ENCODE assay signal across 20 cellular contexts in the genomic region with DNA sequence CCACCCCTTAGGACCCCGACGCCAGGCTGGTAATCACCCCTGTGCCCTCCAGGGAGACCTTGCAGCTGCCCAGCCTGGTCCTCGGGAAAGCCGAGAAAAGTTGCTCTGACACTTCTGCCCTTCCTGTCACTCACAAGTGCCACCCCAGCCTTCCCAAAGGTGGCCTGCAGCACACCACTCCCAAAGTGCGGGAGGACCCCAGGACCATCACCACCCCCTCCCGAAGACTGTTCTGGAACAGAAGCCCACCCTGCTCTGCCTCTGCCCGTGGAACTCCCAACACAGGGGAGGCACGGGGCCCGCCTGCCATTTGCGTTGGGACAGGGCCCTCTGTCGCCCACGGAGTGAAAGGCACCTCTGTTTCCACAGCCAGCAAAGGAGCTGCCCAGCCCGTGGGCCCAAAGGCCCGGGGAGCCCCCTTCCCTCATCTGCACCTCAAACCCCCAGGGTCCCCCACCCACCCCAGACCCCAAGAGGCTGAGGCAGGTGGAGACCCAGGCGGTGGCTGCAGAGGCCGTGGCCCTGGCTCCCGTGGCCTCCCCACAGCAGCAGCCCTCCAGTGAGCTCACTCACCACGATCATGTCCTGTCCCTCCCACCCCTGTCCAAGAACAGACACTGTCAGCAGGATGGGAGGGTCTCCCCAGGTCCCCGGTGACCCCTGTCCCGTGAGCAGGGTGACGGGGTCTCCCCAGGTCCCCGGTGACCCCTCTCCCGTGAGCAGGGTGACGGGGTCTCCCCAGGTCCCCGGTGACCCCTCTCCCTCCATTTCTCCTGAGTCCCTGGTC. TPM values are rescaled to one million over a fixed set of nuclear protein-coding genes. Genes with fewer than 3 reads are reported as not detected.
DNase-seq lines count a peak whose midpoint lies in the region; ATAC-seq, FAIRE-seq and TF ChIP-seq lines count a peak whose summit lies in the region.
"Had no signal": no experiment of that assay in that cellular context is flagged by ENCODE, and none has a peak within 500 bp of the region (broad histone marks: within the 10 kb centered on the region; RNA-seq: fewer than 3 reads in every experiment).

No MANE protein-coding gene starts in this region.

- no peak overlapping the region for H3K4me2 ChIP-seq in HepG2 (ENCODE audit: low read depth, low read length)
- H3K4me2 ChIP-seq: GM23338, KMS-11 had no signal

- peak; percentile 46 for ATAC-seq in stimulated activated naive CD8-positive, alpha-beta T cell treated with anti-CD3 and anti-CD28 coated beads, Interleukin-15, amount 100 ng/mL, for 72 hours
- no peak for ATAC-seq in stimulated activated naive CD8-positive, alpha-beta T cell treated with anti-CD3 and anti-CD28 coated beads, Interleukin-15, Interleukin-2, amounts not matched to agents 100 U/mL and 50 U/mL, for 24 hours
- ATAC-seq in HepG2, result no peak
- ATAC-seq in stimulated activated memory B cell treated with anti-CD40 and anti-IgM and Interleukin-4, amounts not matched to agents 10 μg/mL and 1 μg/mL and 100 μg/mL, for 72 hours, result peak; percentile 42
- no peak for ATAC-seq in activated CD4-positive, CD25-positive, alpha-beta regulatory T cell treated with anti-CD3 and anti-CD28 coated beads, Interleukin-2, amount 50 U/mL, for 24 hours
- no peak for ATAC-seq in HG02588 (IDR thresholded peaks at IDR 0.05; ENCODE audit: unreplicated experiment)
- ATAC-seq: CD8-positive, alpha-beta T cell; GM23338 had no signal

- H3K27ac Mint-ChIP-seq in stimulated activated naive CD8-positive, alpha-beta T cell treated with anti-CD3 and anti-CD28 coated beads, Interleukin-15, amount 100 ng/mL, for 72 hours, result no peak overlapping the region
- no peak overlapping the region for H3K27ac Mint-ChIP-seq in stimulated activated memory B cell treated with anti-CD40 and anti-IgM and Interleukin-4, amounts not matched to agents 10 μg/mL and 1 μg/mL and 100 μg/mL, for 72 hours
- H3K27ac Mint-ChIP-seq: B cell; CD8-positive, alpha-beta T cell; GM23338 had no signal

- no peak overlapping the region for H3K4me3 ChIP-seq in HepG2 (replicated peaks in 1 of 3; ENCODE audit: insufficient read depth in 1 of 3, low read depth in 2 of 3, low read length in 3 of 3)
- H3K4me3 ChIP-seq: GM23338 had no signal

- no TSS peak for BruUV-seq in HepG2 (replicated peaks; lab: Mats Ljungman, UMichigan)

- H4K20me1 ChIP-seq in HepG2 (ENCODE audit: insufficient read depth, low read length), result no peaks in the 10 kb centered on the region

- FAIRE-seq in HepG2 (lab: Jason Lieb, UNC) (no peak), frontal cortex (lab: Jason Lieb, UNC) (no peak)
- FAIRE-seq: D721Med, G401.6, RCC 7860 had no signal

- no peaks in the 10 kb centered on the region for H3K4me1 Mint-ChIP-seq in stimulated activated naive CD8-positive, alpha-beta T cell treated with anti-CD3 and anti-CD28 coated beads, Interleukin-15, amount 100 ng/mL, for 72 hours
- H3K4me1 Mint-ChIP-seq in stimulated activated memory B cell treated with anti-CD40 and anti-IgM and Interleukin-4, amounts not matched to agents 10 μg/mL and 1 μg/mL and 100 μg/mL, for 72 hours, result no peaks in the 10 kb centered on the region
- H3K4me1 Mint-ChIP-seq: B cell, GM23338 had no signal

- no peak for TF ChIP-seq RAD21 in HepG2 (CRISPR knock-in tag; IDR thresholded peaks at IDR 0.05)

- H3K9ac ChIP-seq in HepG2 (ENCODE audit: insufficient read depth, low read depth, low read length), result no peak overlapping the region
- H3K9ac ChIP-seq: KMS-11 had no signal

- no peaks in the 10 kb centered on the region for H3K4me1 ChIP-seq in HepG2 (ENCODE audit: insufficient read depth, low read length)

- DNase-seq in stimulated activated naive CD8-positive, alpha-beta T cell treated with anti-CD3 and anti-CD28 coated beads, Interleukin-15, amount 100 ng/mL, for 72 hours, result no peak
- no peak for DNase-seq in stimulated activated naive CD8-positive, alpha-beta T cell treated with anti-CD3 and anti-CD28 coated beads, Interleukin-15, Interleukin-2, amounts not matched to agents 100 U/mL and 50 U/mL, for 24 hours
- DNase-seq in HepG2 (ENCODE audit: low spot score), result no peak
- no peak for DNase-seq in frontal cortex (ENCODE audit: low spot score in 2 of 2)
- DNase-seq: CD8-positive, alpha-beta T cell; DMS79 treated with DMSO at 0.1 percent for 48 hours; MM.1S; NCI-H2029; NCI-H2171 treated with DMSO at 0.1 percent for 48 hours; NCI-H510A treated with DMSO at 0.1 percent for 48 hours; SHP77 had no signal

- POLR2A ChIA-PET in HepG2 (lab: Yijun Ruan, JAX), result no interaction called here

- in situ Hi-C loops in HepG2 (cut with HindIII; ENCODE audit: extremely low pct_ligation_motif_present, low pct_unique_long_range_greater_than_20kb), result no loop called here

- H3K36me3 ChIP-seq in HepG2 (replicated peaks in 1 of 2; ENCODE audit: control insufficient read depth in 1 of 2, insufficient read depth in 2 of 2, low read length in 2 of 2), result no peaks in the 10 kb centered on the region

- H3K9me3 ChIP-seq in HepG2 (ENCODE audit: low read length), result no peaks in the 10 kb centered on the region

- H2AFZ ChIP-seq in HepG2 (ENCODE audit: low read length), result no peak overlapping the region
- H2AFZ ChIP-seq: GM23338 had no signal

- no peak for TF ChIP-seq POLR2A in HepG2 (IDR thresholded peaks at IDR 0.05; ENCODE audit: insufficient read depth in 1 of 2, low read depth in 2 of 2, low read length in 2 of 2)

- peak; percentile 39 for TF ChIP-seq CTCF in HepG2 (CRISPR knock-in tag; IDR thresholded peaks at IDR 0.05)

- TF ChIP-seq EP300 in HepG2 (IDR thresholded peaks at IDR 0.05; ENCODE audit: low read depth in 2 of 2, low read length in 2 of 2) (no peak), HepG2 (CRISPR knock-in tag; IDR thresholded peaks at IDR 0.05; ENCODE audit: borderline replicate concordance) (no peak)

- no peak overlapping the region for H3K27ac ChIP-seq in HepG2 (ENCODE audit: extremely low read length, insufficient read depth, low read length)
- H3K27ac ChIP-seq: KMS-11 had no signal

- WGBS in HepG2 (ENCODE audit: low lambda C conversion rate), result 19% methylated on average over 18 of the region's 25 CpGs

- CTCF ChIA-PET in HepG2 (lab: Yijun Ruan, JAX; ENCODE audit: low intra/inter-chr PET ratio, low total read pairs), result no interaction called here

- H3K36me3 Mint-ChIP-seq in stimulated activated memory B cell treated with anti-CD40 and anti-IgM and Interleukin-4, amounts not matched to agents 10 μg/mL and 1 μg/mL and 100 μg/mL, for 72 hours, result no peaks in the 10 kb centered on the region
- H3K36me3 Mint-ChIP-seq: CD8-positive, alpha-beta T cell had no signal

- H3K9me3 Mint-ChIP-seq in stimulated activated naive CD8-positive, alpha-beta T cell treated with anti-CD3 and anti-CD28 coated beads, Interleukin-15, amount 100 ng/mL, for 72 hours, result peaks cover 8 to 9% of the 10 kb centered on the region in 2 donors
- peaks cover 7% of the 10 kb centered on the region for H3K9me3 Mint-ChIP-seq in stimulated activated memory B cell treated with anti-CD40 and anti-IgM and Interleukin-4, amounts not matched to agents 10 μg/mL and 1 μg/mL and 100 μg/mL, for 72 hours
- H3K9me3 Mint-ChIP-seq: CD8-positive, alpha-beta T cell; GM23338 had no signal

- no peaks in the 10 kb centered on the region for H3K79me2 ChIP-seq in HepG2 (ENCODE audit: insufficient read depth, low read length)

- intact Hi-C loops in HepG2 (cut with micrococcal nuclease; ENCODE audit: unreplicated experiment), result no loop called here

- peaks cover 16% of the 10 kb centered on the region for H3K27me3 Mint-ChIP-seq in stimulated activated naive CD8-positive, alpha-beta T cell treated with anti-CD3 and anti-CD28 coated beads, Interleukin-15, amount 100 ng/mL, for 72 hours
- peaks cover 31% of the 10 kb centered on the region for H3K27me3 Mint-ChIP-seq in stimulated activated memory B cell treated with anti-CD40 and anti-IgM and Interleukin-4, amounts not matched to agents 10 μg/mL and 1 μg/mL and 100 μg/mL, for 72 hours
- H3K27me3 Mint-ChIP-seq: B cell had no signal

- H3K27me3 ChIP-seq in HepG2 (ENCODE audit: control insufficient read depth in 1 of 2, insufficient read depth in 2 of 2, low read length in 2 of 2), result peaks cover 3 to 54% of the 10 kb centered on the region in 2 experiments

- no peak overlapping the region for H3K4me3 Mint-ChIP-seq in stimulated activated naive CD8-positive, alpha-beta T cell treated with anti-CD3 and anti-CD28 coated beads, Interleukin-15, amount 100 ng/mL, for 72 hours
- H3K4me3 Mint-ChIP-seq in stimulated activated memory B cell treated with anti-CD40 and anti-IgM and Interleukin-4, amounts not matched to agents 10 μg/mL and 1 μg/mL and 100 μg/mL, for 72 hours, result no peak overlapping the region
- H3K4me3 Mint-ChIP-seq: B cell; CD8-positive, alpha-beta T cell; GM23338 had no signal

TF ChIP-seq in HepG2, 621 proteins besides CTCF, POLR2A, EP300 and RAD21 (continues in another document):
- no peak for TF ChIP-seq SNAPC2 (CRISPR knock-in tag; IDR thresholded peaks at IDR 0.05)
- TF ChIP-seq YY1 (IDR thresholded peaks at IDR 0.05; ENCODE audit: insufficient read depth, insufficient replicate concordance, low read depth, low read length), result no peak
- TF ChIP-seq SMARCC2 (IDR thresholded peaks at IDR 0.05), result no peak
- TF ChIP-seq ELF3 (CRISPR knock-in tag; IDR thresholded peaks at IDR 0.05), result no peak
- TF ChIP-seq MED8 (CRISPR knock-in tag; IDR thresholded peaks at IDR 0.05; ENCODE audit: insufficient replicate concordance), result no peak

RNA-seq across cellular contexts. Expression of a gene that starts 47.8 kb away (rescaled TPM):
- total RNA-seq in HepG2 (2016; rRNA removed; fragmentation: Illumina TruSeq; extraction: Trizol) (33.2 and 34.4 TPM in 2 replicates), frontal cortex (53.4 TPM)
- total RNA-seq in HepG2 (2016; cell fraction: cytosol; rRNA removed; fragmentation: Illumina TruSeq; extraction: Trizol; ENCODE audit: low read depth), result 47.7 and 48.9 TPM in 2 replicates
- 31.4 and 33.7 TPM in 2 replicates for total RNA-seq in HepG2 (2016; cell fraction: insoluble cytoplasmic fraction; rRNA removed; fragmentation: Illumina TruSeq; extraction: Trizol)
- 86.0 and 86.6 TPM in 2 replicates for total RNA-seq in HepG2 (2016; cell fraction: membrane; rRNA removed; fragmentation: Illumina TruSeq; extraction: Trizol)
- 29.7 and 31.1 TPM in 2 replicates for total RNA-seq in HepG2 (2016; cell fraction: nucleus; rRNA removed; fragmentation: Illumina TruSeq; extraction: Trizol)
- polyA plus RNA-seq in HepG2 (2011; rRNA removed), result 32.7 TPM in 2 replicates
- polyA plus RNA-seq in HepG2 (2011; cell fraction: cytosol; rRNA removed), result 31.1 and 33.7 TPM in 2 replicates
- 42.0 and 48.5 TPM in 2 replicates for polyA plus RNA-seq in HepG2 (2011; cell fraction: nucleus; rRNA removed)
- 26.5 and 33.1 TPM in 2 replicates for polyA plus RNA-seq in HepG2 (2012)
- 64.7 and 70.1 TPM in 2 replicates for polyA plus RNA-seq in HepG2 (2016; cell fraction: cytosol; fragmentation: Illumina TruSeq; extraction: Trizol; ENCODE audit: low read depth)
- 40.4 and 47.0 TPM in 2 replicates for polyA plus RNA-seq in HepG2 (2016; cell fraction: insoluble cytoplasmic fraction; fragmentation: Illumina TruSeq; extraction: Trizol; ENCODE audit: low read depth)
- polyA plus RNA-seq in HepG2 (2016; cell fraction: membrane; fragmentation: Illumina TruSeq; extraction: Trizol; ENCODE audit: low read depth), result 94.1 and 94.6 TPM in 2 replicates
- 53.3 and 54.4 TPM in 2 replicates for polyA plus RNA-seq in HepG2 (2016; cell fraction: nucleus; fragmentation: Illumina TruSeq; extraction: Trizol; ENCODE audit: insufficient read depth, low read depth)
- 40.2 and 62.1 TPM in 2 replicates for polyA minus RNA-seq in HepG2 (2011; rRNA and poly(A)+ RNA removed; ENCODE audit: low replicate concordance)
- 16.4 and 18.6 TPM in 2 replicates for polyA minus RNA-seq in HepG2 (2011; cell fraction: cytosol; rRNA and poly(A)+ RNA removed)
- 44.7 and 44.8 TPM in 2 replicates for polyA minus RNA-seq in HepG2 (2011; cell fraction: nucleus; rRNA and poly(A)+ RNA removed)

Comparison
In these comparisons a context has a peak if more than half of its experiments do, and no peak if none do; other contexts are left out.
1. ATAC-seq: peak in stimulated activated naive CD8-positive, alpha-beta T cell treated with anti-CD3 and anti-CD28 coated beads, Interleukin-15, amount 100 ng/mL, for 72 hours (single experiment) and stimulated activated memory B cell treated with anti-CD40 and anti-IgM and Interleukin-4, amounts not matched to agents 10 μg/mL and 1 μg/mL and 100 μg/mL, for 72 hours (single experiment); none in stimulated activated naive CD8-positive, alpha-beta T cell treated with anti-CD3 and anti-CD28 coated beads, Interleukin-15, Interleukin-2, amounts not matched to agents 100 U/mL and 50 U/mL, for 24 hours (single experiment), HepG2 (single experiment), activated CD4-positive, CD25-positive, alpha-beta regulatory T cell treated with anti-CD3 and anti-CD28 coated beads, Interleukin-2, amount 50 U/mL, for 24 hours (0 of 2) and HG02588 (single experiment).